ENCODE assay signal across 8 cellular contexts in genomic region chr21:17612023-17612564, GRCh38.
DNase-seq lines count a peak whose midpoint lies in the region; ATAC-seq lines count a peak whose summit lies in the region.

No MANE protein-coding gene starts in this region.

- DNase-seq in NCI-H146 (lab: John Stamatoyannopoulos, UW) (peak; percentile 24), NCI-H146 treated with DMSO at 0.1 percent for 48 hours (lab: John Stamatoyannopoulos, UW; ENCODE audit: unreplicated experiment) (no peak), RKO (ENCODE audit: low spot score) (peak; percentile 29), astrocyte of the hippocampus (ENCODE audit: low read depth, low spot score) (peak; percentile 68), skeletal muscle cell (ENCODE audit: low read depth) (no peak), COLO829 (ENCODE audit: low spot score) (no peak)

- peak overlapping the region; percentile 84 for H3K4me3 ChIP-seq in iPS-11a (ENCODE audit: low read depth, low read length)
- peak overlapping the region; percentile 95 for H3K4me3 ChIP-seq in skeletal muscle cell (ENCODE audit: low read depth, low read length)

- peak; percentile 6 for ATAC-seq in HG02840 (IDR thresholded peaks at IDR 0.05; ENCODE audit: low FRiP score, unreplicated experiment)

Comparison
In these comparisons a context has a peak if more than half of its experiments do, and no peak if none do; other contexts are left out.
1. DNase-seq: peak in NCI-H146 (single experiment), RKO (single experiment) and astrocyte of the hippocampus (single experiment); none in NCI-H146 treated with DMSO at 0.1 percent for 48 hours (single experiment), skeletal muscle cell (single experiment) and COLO829 (single experiment).